Comparison of ENCODE assay signal across 8 cellular contexts in genomic region chr19:54138777-54139256, GRCh38. TPM values are rescaled to one million over a fixed set of nuclear protein-coding genes. Genes with fewer than 3 reads are reported as not detected.
DNase-seq lines count a peak whose midpoint lies in the region; ATAC-seq and TF ChIP-seq lines count a peak whose summit lies in the region.

No MANE protein-coding gene starts in this region.

- H3K4me3 Mint-ChIP-seq in T-helper 2 cell treated with Interferon-gamma antibody and Interleukin-4, amounts not matched to agents 5 μg/mL and 100 μg/mL, for 36 hours: peak overlapping the region; percentile 91

- H3K9me3 ChIP-seq in ES-I3 (ENCODE audit: control insufficient read depth, insufficient read depth, low read length) (no peaks in the 10 kb centered on the region), esophagus (ENCODE audit: control insufficient read depth in 2 of 2, insufficient read depth in 1 of 2, low read depth in 1 of 2, low read length in 1 of 2) (no peaks in the 10 kb centered on the region), psoas muscle (no peaks in the 10 kb centered on the region)

- peak overlapping the region; percentile 89 to 92 for H3K4me3 ChIP-seq in esophagus (ENCODE audit: low read depth in 1 of 2, low read length in 2 of 2)
- H3K4me3 ChIP-seq in psoas muscle: peak overlapping the region; percentile 95

- H3K4me1 Mint-ChIP-seq in T-helper 2 cell treated with Interferon-gamma antibody and Interleukin-4, amounts not matched to agents 5 μg/mL and 100 μg/mL, for 36 hours (ENCODE audit: low read depth): peaks cover 40% of the 10 kb centered on the region

- ATAC-seq in psoas muscle: no peak
- no peak for ATAC-seq in GM21737 (IDR thresholded peaks at IDR 0.05; ENCODE audit: unreplicated experiment)
- no peak for ATAC-seq in GM18873 (IDR thresholded peaks at IDR 0.05; ENCODE audit: low FRiP score, unreplicated experiment)

- H3K4me1 ChIP-seq in ES-I3 (ENCODE audit: insufficient read depth, low read length) (no peaks in the 10 kb centered on the region; the same call in 1 of the 2 replicates), esophagus (ENCODE audit: control insufficient read depth in 2 of 2, insufficient read depth in 2 of 2, low read length in 1 of 2) (peaks cover 2 to 24% of the 10 kb centered on the region in 2 donors), psoas muscle (peaks cover 31% of the 10 kb centered on the region)

- H3K9ac ChIP-seq in ES-I3 (ENCODE audit: low read depth, low read length): peak overlapping the region; percentile 72; the same call in 1 of the 2 replicates

- peak; percentile 29 for DNase-seq in T-helper 2 cell treated with Interferon-gamma antibody and Interleukin-4, amounts not matched to agents 5 μg/mL and 100 μg/mL, for 36 hours (ENCODE audit: low spot score)
- no peak for DNase-seq in psoas muscle
- no peak for DNase-seq in D341Med (ENCODE audit: low spot score)
- no peak for DNase-seq in NCI-H510A (lab: John Stamatoyannopoulos, UW)

- no peak for TF ChIP-seq CTCF in psoas muscle (IDR thresholded peaks at IDR 0.05)

- peaks cover 34% of the 10 kb centered on the region for H3K36me3 Mint-ChIP-seq in T-helper 2 cell treated with Interferon-gamma antibody and Interleukin-4, amounts not matched to agents 5 μg/mL and 100 μg/mL, for 36 hours (ENCODE audit: low read depth)

- peak overlapping the region; percentile 33 to 93 for H3K27ac ChIP-seq in esophagus (ENCODE audit: low read depth in 2 of 2, low read length in 1 of 2)
- peak overlapping the region; percentile 95 for H3K27ac ChIP-seq in psoas muscle

- H3K27me3 ChIP-seq in esophagus (ENCODE audit: control insufficient read depth in 1 of 2, insufficient read depth in 2 of 2, low read length in 2 of 2): no peaks in the 10 kb centered on the region
- no peaks in the 10 kb centered on the region for H3K27me3 ChIP-seq in psoas muscle (ENCODE audit: insufficient read depth in 3 of 3, low read length in 2 of 3)

- H3K9me3 Mint-ChIP-seq in T-helper 2 cell treated with Interferon-gamma antibody and Interleukin-4, amounts not matched to agents 5 μg/mL and 100 μg/mL, for 36 hours: no peaks in the 10 kb centered on the region

- 39 to 40% methylated on average over 15 of the region's 15 CpGs for WGBS in esophagus, 2 donors
- WGBS in psoas muscle, 3 donors: 38 to 44% (median 43%) methylated on average over 15 of the region's 15 CpGs

- peak overlapping the region; percentile 92 for H3K27ac Mint-ChIP-seq in T-helper 2 cell treated with Interferon-gamma antibody and Interleukin-4, amounts not matched to agents 5 μg/mL and 100 μg/mL, for 36 hours

- H3K36me3 ChIP-seq in ES-I3 (ENCODE audit: insufficient read depth, low read length): peaks cover 18% of the 10 kb centered on the region
- H3K36me3 ChIP-seq in esophagus (ENCODE audit: control insufficient read depth in 2 of 2, insufficient read depth in 2 of 2, low read length in 1 of 2): peaks cover 17 to 23% of the 10 kb centered on the region in 2 donors
- peaks cover 0 to 36% of the 10 kb centered on the region in 2 donors for H3K36me3 ChIP-seq in psoas muscle (ENCODE audit: insufficient read depth in 1 of 2, low read depth in 1 of 2)

- H3K27me3 Mint-ChIP-seq in T-helper 2 cell treated with Interferon-gamma antibody and Interleukin-4, amounts not matched to agents 5 μg/mL and 100 μg/mL, for 36 hours (ENCODE audit: low read depth): no peaks in the 10 kb centered on the region

- intact Hi-C loops in psoas muscle (cut with DNase I): no loop called here

RNA-seq across cellular contexts. Expression of gene CNOT3, which starts 1.3 kb away (rescaled TPM):
- polyA plus RNA-seq in esophagus (10 to 100 TPM; 21.3 to 23.0 TPM), psoas muscle (10 to 100 TPM; 14.1 to 16.1 (median 16.1) TPM)
- total RNA-seq in psoas muscle: 10 to 100 TPM; 19.4 to 28.4 (median 20.4) TPM

RNA-seq across cellular contexts. Expression of gene LENG1, which starts 20.7 kb away (rescaled TPM):
- polyA plus RNA-seq in esophagus (1 to 10 TPM; 4.9 to 7.0 TPM), psoas muscle (10 to 100 TPM; 11.4 to 19.6 (median 12.1) TPM)
- 10 to 100 TPM in 1 of 4 donors, 1 to 10 TPM in 3; 5.8 to 10.2 (median 7.0) TPM for total RNA-seq in psoas muscle

RNA-seq across cellular contexts. Expression of gene PRPF31, which starts 23.3 kb away (rescaled TPM):
- polyA plus RNA-seq in esophagus (10 to 100 TPM; 38.9 to 44.3 TPM), psoas muscle (10 to 100 TPM; 32.5 to 54.3 (median 52.9) TPM)
- 10 to 100 TPM; 32.3 to 41.6 (median 36.4) TPM for total RNA-seq in psoas muscle

RNA-seq across cellular contexts. Expression of gene TFPT, which starts 23.4 kb away (rescaled TPM):
- polyA plus RNA-seq in esophagus (10 to 100 TPM; 11.8 to 13.2 TPM), psoas muscle (10 to 100 TPM; 23.7 to 38.3 (median 25.2) TPM)
- 10 to 100 TPM; 11.0 to 22.9 (median 13.8) TPM for total RNA-seq in psoas muscle

RNA-seq across cellular contexts. Expression of gene TMC4, which starts 34.1 kb away (rescaled TPM):
- 10 to 100 TPM in 1 of 2 donors, 1 to 10 TPM in 1; 2.9 to 11.0 TPM for polyA plus RNA-seq in esophagus
- 1 to 10 TPM in 1 of 4 donors, under 1 TPM in 2, not detected in 1; 0.55 to 2.5 (median 0.74) TPM for total RNA-seq in psoas muscle
- polyA plus RNA-seq in psoas muscle: under 1 TPM; 0.64 to 0.70 (median 0.70) TPM
